In genomic region chr1:234733427-234733826, GRCh38 we compare ENCODE assay signal across 19 cellular contexts.
"Had no signal": no experiment of that assay in that cellular context is flagged by ENCODE, and none has a peak within 500 bp of the region (broad histone marks: within the 10 kb centered on the region; RNA-seq: fewer than 3 reads in every experiment).

No MANE protein-coding gene starts in this region.

- FAIRE-seq: endometrium, frontal cortex, islet of Langerhans had no signal

- H3K36me3 ChIP-seq: heart left ventricle, ovary, right atrium auricular region, upper lobe of left lung, vagina had no signal

- H3K9me3 ChIP-seq: heart left ventricle, ovary, right atrium auricular region, upper lobe of left lung, vagina had no signal

- ATAC-seq: esophagus mucosa; naive thymus-derived CD4-positive, alpha-beta T cell had no signal

- H3K9me3 Mint-ChIP-seq: naive thymus-derived CD4-positive, alpha-beta T cell; neural crest cell had no signal

- H3K27me3 Mint-ChIP-seq: naive thymus-derived CD4-positive, alpha-beta T cell had no signal

- H3K4me3 Mint-ChIP-seq: neural crest cell had no signal

- H3K27me3 ChIP-seq: heart left ventricle, ovary, right atrium auricular region, upper lobe of left lung, vagina had no signal

- DNase-seq: cortex of kidney; effector memory CD4-positive, alpha-beta T cell; heart left ventricle; hypothalamus; kidney glomerular epithelial cell; naive thymus-derived CD4-positive, alpha-beta T cell; nucleus accumbens; stimulated activated CD4-positive, alpha-beta T cell treated with anti-CD3 and anti-CD28 coated beads, Interleukin-2, amount 100 ng/mL, for 48 hours; stimulated activated naive CD4-positive, alpha-beta T cell treated with Interleukin-2 at 50 U/mL for 16 hours; upper lobe of left lung had no signal

- H3K4me3 ChIP-seq: heart left ventricle, ovary, right atrium auricular region, smooth muscle cell, upper lobe of left lung, vagina had no signal

- H3K4me2 ChIP-seq: smooth muscle cell had no signal

- H3K27ac ChIP-seq: heart left ventricle, ovary, right atrium auricular region, upper lobe of left lung, vagina had no signal
